In genomic region chr7:138066954-138067394, GRCh38 we compare ENCODE assay signal across 1 cellular context.
TF ChIP-seq lines count a peak whose summit lies in the region.

No MANE protein-coding gene starts in this region.

TF ChIP-seq in HepG2, 621 proteins besides CTCF, POLR2A, EP300 and RAD21 (continued from another document and continues in another):
- TF ChIP-seq ZNF276 (CRISPR knock-in tag; IDR thresholded peaks at IDR 0.05; ENCODE audit: low read depth) (no peak), ZBTB49 (CRISPR knock-in tag; IDR thresholded peaks at IDR 0.05; ENCODE audit: borderline replicate concordance) (no peak), RARG (CRISPR knock-in tag; IDR thresholded peaks at IDR 0.05; ENCODE audit: low read depth) (no peak), TCF12 (IDR thresholded peaks at IDR 0.05) (no peak), TCF12 (CRISPR knock-in tag; IDR thresholded peaks at IDR 0.05) (peak; percentile 37; the same call in 1 of the 2 replicates), ZNF891 (CRISPR knock-in tag; IDR thresholded peaks at IDR 0.05) (no peak), ZMYM4 (CRISPR knock-in tag; IDR thresholded peaks at IDR 0.05) (peak; percentile 55; the same call in 1 of the 2 replicates), ZNF124 (CRISPR knock-in tag; IDR thresholded peaks at IDR 0.05) (0 out of 2 replicates have a peak, but pooled peaks have one; percentile 38), ESRRA (CRISPR knock-in tag; IDR thresholded peaks at IDR 0.05; ENCODE audit: low read depth) (no peak), GABPA (IDR thresholded peaks at IDR 0.05; ENCODE audit: low read depth, low read length) (no peak), GABPA (CRISPR knock-in tag; IDR thresholded peaks at IDR 0.05; ENCODE audit: low read depth) (no peak), RELA (CRISPR knock-in tag; IDR thresholded peaks at IDR 0.05) (no peak), ZFP90 (CRISPR knock-in tag; IDR thresholded peaks at IDR 0.05; ENCODE audit: borderline replicate concordance) (no peak; the same call in 1 of the 2 replicates), RBFOX2 (IDR thresholded peaks at IDR 0.05; ENCODE audit: low read depth, low read length) (no peak), PHF5A (CRISPR knock-in tag; IDR thresholded peaks at IDR 0.05; ENCODE audit: low read depth, unreplicated experiment) (no peak), HIVEP1 (CRISPR knock-in tag; IDR thresholded peaks at IDR 0.05) (no peak), THYN1 (CRISPR knock-in tag; IDR thresholded peaks at IDR 0.05; ENCODE audit: borderline replicate concordance, low read depth) (no peak), SRF (IDR thresholded peaks at IDR 0.05; ENCODE audit: low read depth, low read length) (no peak), NAIF1 (CRISPR knock-in tag; IDR thresholded peaks at IDR 0.05; ENCODE audit: borderline replicate concordance) (no peak), PHB2 (IDR thresholded peaks at IDR 0.05; ENCODE audit: partially characterized antibody) (no peak), NFE2 (CRISPR knock-in tag; IDR thresholded peaks at IDR 0.05) (no peak), ZNF687 (CRISPR knock-in tag; IDR thresholded peaks at IDR 0.05) (no peak), IKZF4 (CRISPR knock-in tag; IDR thresholded peaks at IDR 0.05; ENCODE audit: borderline replicate concordance, low read depth, not compliant biosample characterization) (no peak), ZNF282 (IDR thresholded peaks at IDR 0.05; ENCODE audit: partially characterized antibody) (no peak), NR3C1 (CRISPR knock-in tag; IDR thresholded peaks at IDR 0.05) (no peak), RBAK (CRISPR knock-in tag; IDR thresholded peaks at IDR 0.05) (no peak), ZNF414 (CRISPR knock-in tag; IDR thresholded peaks at IDR 0.05) (no peak), DNMT3B (CRISPR knock-in tag; conservative IDR thresholded peaks at IDR 0.05) (no peak), GPN1 (CRISPR knock-in tag; IDR thresholded peaks at IDR 0.05; ENCODE audit: borderline replicate concordance) (no peak), FOXK1 (CRISPR knock-in tag; IDR thresholded peaks at IDR 0.05; ENCODE audit: borderline replicate concordance, low read depth) (no peak), ELF3 (CRISPR knock-in tag; IDR thresholded peaks at IDR 0.05) (no peak), ZNF331 (CRISPR knock-in tag; IDR thresholded peaks at IDR 0.05) (0 out of 2 replicates have a peak, but pooled peaks have one; percentile 36), TRIM24 (CRISPR knock-in tag; IDR thresholded peaks at IDR 0.05) (no peak), TOPORS (CRISPR knock-in tag; IDR thresholded peaks at IDR 0.05) (0 out of 2 replicates have a peak, but pooled peaks have one; percentile 37), KMT2B (CRISPR knock-in tag; IDR thresholded peaks at IDR 0.05) (no peak), IRF1 (CRISPR knock-in tag; IDR thresholded peaks at IDR 0.05; ENCODE audit: low read depth) (no peak), RFXAP (CRISPR knock-in tag; IDR thresholded peaks at IDR 0.05; ENCODE audit: borderline replicate concordance) (no peak), ZNF7 (CRISPR knock-in tag; IDR thresholded peaks at IDR 0.05) (no peak), ZNF510 (CRISPR knock-in tag; IDR thresholded peaks at IDR 0.05; ENCODE audit: low read depth) (no peak), ZNF879 (CRISPR knock-in tag; IDR thresholded peaks at IDR 0.05) (no peak), ZFAT (CRISPR knock-in tag; conservative IDR thresholded peaks at IDR 0.05) (no peak), PRDM4 (CRISPR knock-in tag; IDR thresholded peaks at IDR 0.05; ENCODE audit: borderline replicate concordance) (no peak), ZBTB33 (CRISPR knock-in tag; IDR thresholded peaks at IDR 0.05) (no peak), HNF1B (CRISPR knock-in tag; IDR thresholded peaks at IDR 0.05) (no peak), ZNF720 (CRISPR knock-in tag; IDR thresholded peaks at IDR 0.05) (no peak), ZNF451 (CRISPR knock-in tag; IDR thresholded peaks at IDR 0.05) (no peak), HNRNPUL1 (IDR thresholded peaks at IDR 0.05; ENCODE audit: low read depth, low read length) (peak; percentile 54; the same call in 1 of the 2 replicates), ZNF224 (CRISPR knock-in tag; IDR thresholded peaks at IDR 0.05) (no peak), ZUFSP (CRISPR knock-in tag; IDR thresholded peaks at IDR 0.05; ENCODE audit: borderline replicate concordance) (no peak), KDM5B (CRISPR knock-in tag; IDR thresholded peaks at IDR 0.05; ENCODE audit: borderline replicate concordance) (no peak), ZKSCAN1 (IDR thresholded peaks at IDR 0.05; ENCODE audit: low read length) (no peak), TSC22D2 (CRISPR knock-in tag; IDR thresholded peaks at IDR 0.05; ENCODE audit: borderline replicate concordance) (no peak), ZNF251 (CRISPR knock-in tag; IDR thresholded peaks at IDR 0.05) (no peak), ZNF615 (CRISPR knock-in tag; IDR thresholded peaks at IDR 0.05; ENCODE audit: borderline replicate concordance) (no peak)
